8 cellular contexts compared by ENCODE assay signal in genomic region chr7:139777948-139778841, GRCh38. TPM values are rescaled to one million over a fixed set of nuclear protein-coding genes. Genes with fewer than 3 reads are reported as not detected.
DNase-seq lines count a peak whose midpoint lies in the region; ATAC-seq, FAIRE-seq and TF ChIP-seq lines count a peak whose summit lies in the region.

HIPK2 (minus strand) TSS chr7:139777998; CDS start chr7:139777623, 375 bp downstream.

- 1% methylated on average over 50 to 96 of the region's 96 CpGs for WGBS in psoas muscle, 3 donors

- ATAC-seq in left ventricle myocardium superior = peak; percentile 85
- peak; percentile 76 to 81 (median 78) for ATAC-seq in psoas muscle

- H3K9me2 ChIP-seq in MM.1S (replicated peaks; ENCODE audit: insufficient read depth, low read length) = no peaks in the 10 kb centered on the region

- peak within 1 kb of the TSS; percentile 91 for H2AFZ ChIP-seq in MM.1S (ENCODE audit: low read length)

- DNase-seq in ELR (ENCODE audit: low read depth) (peak; percentile 79), H54 (ENCODE audit: insufficient read length, low spot score) (peak; percentile 83), MM.1S (peak; percentile 84), T-helper 2 cell (peak; percentile 48 to 83 (median 60)), amygdala (lab: John Stamatoyannopoulos, UW) (peak in 51 of 56 donors; percentile 18 to 80 (median 55)), left ventricle myocardium superior (peak; percentile 90), psoas muscle (peak; percentile 87 to 92), uterus (peak; percentile 75 to 80)

- H3K4me1 ChIP-seq in MM.1S (ENCODE audit: low read length) = peaks cover 35% of the 10 kb centered on the region
- H3K4me1 ChIP-seq in psoas muscle = peaks cover 33% of the 10 kb centered on the region
- no peaks in the 10 kb centered on the region for H3K4me1 ChIP-seq in uterus

- H3K36me3 ChIP-seq in MM.1S (replicated peaks; ENCODE audit: insufficient read depth, low read length) (no peaks in the 10 kb centered on the region), psoas muscle (ENCODE audit: insufficient read depth in 1 of 2, low read depth in 1 of 2) (peaks cover 0 to 4% of the 10 kb centered on the region in 2 donors), uterus (no peaks in the 10 kb centered on the region)

- no peaks in the 10 kb centered on the region for H3K9me3 ChIP-seq in MM.1S (replicated peaks; ENCODE audit: insufficient read depth, low read length)
- no peaks in the 10 kb centered on the region for H3K9me3 ChIP-seq in psoas muscle
- no peaks in the 10 kb centered on the region for H3K9me3 ChIP-seq in uterus

- H3K9ac ChIP-seq in MM.1S (ENCODE audit: low read length) = peak within 1 kb of the TSS; percentile 86

- H3K27me3 ChIP-seq in MM.1S (replicated peaks; ENCODE audit: insufficient read depth, low read length) = no peaks in the 10 kb centered on the region
- no peaks in the 10 kb centered on the region for H3K27me3 ChIP-seq in psoas muscle (ENCODE audit: insufficient read depth in 3 of 3, low read length in 2 of 3)
- H3K27me3 ChIP-seq in uterus = no peaks in the 10 kb centered on the region

- FAIRE-seq in H54 (lab: Jason Lieb, UNC) = no peak

- H3K4me3 ChIP-seq in MM.1S (ENCODE audit: low read length) = peak within 1 kb of the TSS; percentile 81
- H3K4me3 ChIP-seq in psoas muscle = peak within 1 kb of the TSS; percentile 95
- peak within 1 kb of the TSS; percentile 71 to 90 for H3K4me3 ChIP-seq in uterus

- peaks cover 37% of the 10 kb centered on the region for H3F3A ChIP-seq in MM.1S (ENCODE audit: insufficient read depth, low read length)

- peaks cover 48% of the 10 kb centered on the region for H3K79me2 ChIP-seq in MM.1S (ENCODE audit: low read length)

- H3K27ac ChIP-seq in MM.1S (ENCODE audit: low read length) (peak within 1 kb of the TSS; percentile 92), psoas muscle (peak within 1 kb of the TSS; percentile 93), uterus (peak within 1 kb of the TSS; percentile 99)

- peak within 1 kb of the TSS; percentile 95 for H3K4me2 ChIP-seq in MM.1S (ENCODE audit: low read depth, low read length)

- H4K20me1 ChIP-seq in MM.1S (ENCODE audit: insufficient read depth, low read length) = no peaks in the 10 kb centered on the region

- TF ChIP-seq POLR2A in H54 (IDR thresholded peaks at IDR 0.05; ENCODE audit: low read depth, low read length) = peak; percentile 63
- peak; percentile 9 to 30 for TF ChIP-seq POLR2A in uterus (IDR thresholded peaks at IDR 0.05)

- TF ChIP-seq CTCF in MM.1S (IDR thresholded peaks at IDR 0.05; ENCODE audit: low read length) = no peak
- no peak for TF ChIP-seq CTCF in psoas muscle (IDR thresholded peaks at IDR 0.05)
- TF ChIP-seq CTCF in uterus (IDR thresholded peaks at IDR 0.05) = no peak

- intact Hi-C loops in left ventricle myocardium superior (cut with micrococcal nuclease) (loop anchor here (10.0 kb wide), 1 partner anchor 123 kb away; no protein-coding TSS in a partner anchor), psoas muscle (cut with DNase I) (loop anchor here (5.0 to 10.0 kb wide), 4 partner anchors 36 to 227 kb away; no protein-coding TSS in a partner anchor), uterus (cut with DNase I; ENCODE audit: low total_unique reads) (loop anchor here (10.0 kb wide), 1 partner anchor 123 kb away; no protein-coding TSS in a partner anchor)

RNA-seq across cellular contexts. Expression of gene HIPK2, which starts in this region (rescaled TPM):
- total RNA-seq in left ventricle myocardium superior (103 TPM), psoas muscle (100 to 1,000 TPM in 2 of 4 donors, 10 to 100 TPM in 2; 74.7 to 166 (median 99.6) TPM), uterus (10 to 100 TPM in 3 of 4 donors, 1 to 10 TPM in 1; 9.4 to 65.8 (median 19.2) TPM)
- 10 to 100 TPM; 18.1 to 78.5 (median 26.0) TPM for polyA plus RNA-seq in psoas muscle

Comparison
In these comparisons a context has a peak if more than half of its experiments do, and no peak if none do; other contexts are left out.
1. Peak in every context shown above with its lines: DNase-seq, ATAC-seq, H3K4me3 ChIP-seq and H3K27ac ChIP-seq.